In genomic region chr5:10635861-10636350, GRCh38 we compare ENCODE assay signal across 11 cellular contexts.
A peak's percentile ranks its signal among the peaks of the same experiment; 100 is the strongest.
DNase-seq lines count a peak whose midpoint lies in the region; FAIRE-seq and TF ChIP-seq lines count a peak whose summit lies in the region.
"Had no signal": no experiment of that assay in that cellular context is flagged by ENCODE, and none has a peak within 500 bp of the region (broad histone marks: within the 10 kb centered on the region; RNA-seq: fewer than 3 reads in every experiment).

No MANE protein-coding gene starts in this region.

- H3K27ac Mint-ChIP-seq in CD4-positive, alpha-beta memory T cell: peak overlapping the region in 5 of 7 donors; percentile 76 to 93 (median 90)
- H3K27ac Mint-ChIP-seq: progenitor cell of endocrine pancreas had no signal

- H3K56ac ChIP-seq in H1 (replicated peaks; ENCODE audit: insufficient read length, low read depth, low read length): no peak overlapping the region

- no peak overlapping the region for H3K23ac ChIP-seq in H1 (ENCODE audit: insufficient read length)

- no peaks in the 10 kb centered on the region for H4K20me1 ChIP-seq in OCI-LY7 (ENCODE audit: insufficient read depth, low read length)
- H4K20me1 ChIP-seq in H1 (replicated peaks in 1 of 2; ENCODE audit: control insufficient read depth in 1 of 2, insufficient read depth in 2 of 2, low read length in 2 of 2): peaks cover 0 to 2% of the 10 kb centered on the region in 2 experiments

- H3K79me2 ChIP-seq in OCI-LY7 (ENCODE audit: insufficient read depth, low read depth, low read length) (no peaks in the 10 kb centered on the region; the same call in 1 of the 2 replicates), H1 (ENCODE audit: control insufficient read depth in 1 of 2, insufficient read depth in 2 of 2, low read length in 2 of 2) (peaks cover 4 to 22% of the 10 kb centered on the region in 2 experiments; a peak in 3 of 4 replicates)

- no peak overlapping the region for H3K4me3 ChIP-seq in CD4-positive, alpha-beta memory T cell (ENCODE audit: low read length in 2 of 2)
- H3K4me3 ChIP-seq in OCI-LY7 (ENCODE audit: low read depth, low read length, poor library complexity, severe bottlenecking): no peak overlapping the region
- H3K4me3 ChIP-seq in H1 (ENCODE audit: extremely low read depth in 1 of 4, insufficient read depth in 2 of 4, low read depth in 3 of 4, low read length in 4 of 4): no peak overlapping the region
- no peak overlapping the region for H3K4me3 ChIP-seq in testis
- H3K4me3 ChIP-seq: gastroesophageal sphincter had no signal

- 54% methylated on average over 11 of the region's 11 CpGs; no CpG with 5 or more reads in 1 of the 2 experiments for WGBS in H1 (ENCODE audit: extremely low coverage in 1 of 2, insufficient coverage in 1 of 2, insufficient read length in 1 of 2, insufficient replicate concordance in 2 of 2, low coverage in 1 of 2, low lambda C conversion rate in 2 of 2, missing lambda C conversion rate in 1 of 2), 2 experiments
- WGBS in testis, 2 donors: 61 to 82% methylated on average over 11 of the region's 11 CpGs

- no peak for TF ChIP-seq CTCF in OCI-LY7 (conservative IDR thresholded peaks at IDR 0.05; ENCODE audit: low read length)
- no peak for TF ChIP-seq CTCF in H1 (IDR thresholded peaks at IDR 0.05; ENCODE audit: control extremely low read depth in 1 of 3, insufficient read depth in 1 of 3, low read depth in 1 of 3, low read length in 3 of 3)
- TF ChIP-seq CTCF in testis (IDR thresholded peaks at IDR 0.05): no peak

- peaks cover 7% of the 10 kb centered on the region for H3K23me2 ChIP-seq in H1 (ENCODE audit: low read depth, low read length)

- no peaks in the 10 kb centered on the region for H3K36me3 ChIP-seq in CD4-positive, alpha-beta memory T cell (ENCODE audit: insufficient read depth, low read length)
- H3K36me3 ChIP-seq in OCI-LY7 (ENCODE audit: insufficient read depth, low read length) (peaks cover 13% of the 10 kb centered on the region), H1 (ENCODE audit: control insufficient read depth in 2 of 4, insufficient read depth in 4 of 4, low read length in 3 of 4) (no peaks in the 10 kb centered on the region), testis (ENCODE audit: low read depth, missing control alignments) (no peaks in the 10 kb centered on the region)
- H3K36me3 ChIP-seq: gastroesophageal sphincter had no signal

- H3K4me1 ChIP-seq in CD4-positive, alpha-beta memory T cell (ENCODE audit: insufficient read depth, low read length): peaks cover 42% of the 10 kb centered on the region
- H3K4me1 ChIP-seq in OCI-LY7 (ENCODE audit: insufficient read depth, low read length, poor library complexity, severe bottlenecking): peaks cover 51% of the 10 kb centered on the region
- H3K4me1 ChIP-seq in H1 (replicated peaks in 1 of 4; ENCODE audit: control insufficient read depth in 3 of 4, insufficient read depth in 4 of 4, low read length in 3 of 4): peaks cover 18 to 50% (median 36%) of the 10 kb centered on the region in 4 experiments
- H3K4me1 ChIP-seq in testis: no peaks in the 10 kb centered on the region
- H3K4me1 ChIP-seq: gastroesophageal sphincter had no signal

- H3K9me2 ChIP-seq in OCI-LY7 (ENCODE audit: insufficient read depth, low read length): no peaks in the 10 kb centered on the region

- H3K79me1 ChIP-seq in H1 (ENCODE audit: low read depth, low read length): peaks cover 4% of the 10 kb centered on the region; the same call in 1 of the 2 replicates

- H3K4ac ChIP-seq in H1 (replicated peaks; ENCODE audit: insufficient read length, low read depth, low read length): peak overlapping the region; percentile 64

- no peak overlapping the region for H3K9ac ChIP-seq in H1 (replicated peaks in 1 of 4; ENCODE audit: extremely low read depth in 1 of 4, low read depth in 3 of 4, low read length in 3 of 4)

- H3K27me3 ChIP-seq in CD4-positive, alpha-beta memory T cell (ENCODE audit: insufficient read depth, low read length): no peaks in the 10 kb centered on the region
- no peaks in the 10 kb centered on the region for H3K27me3 ChIP-seq in H1 (replicated peaks in 1 of 4; ENCODE audit: control insufficient read depth in 3 of 4, extremely low read depth in 1 of 4, insufficient read depth in 3 of 4, low read length in 3 of 4)
- H3K27me3 ChIP-seq in testis: no peaks in the 10 kb centered on the region

- 0 out of 2 replicates have a peak overlapping the region, but pooled peaks have one; percentile 88 for H2AK5ac ChIP-seq in H1 (ENCODE audit: low read depth, low read length)

- intact Hi-C loops in CD4-positive, alpha-beta memory T cell (cut with micrococcal nuclease): loop anchor here (2.0 to 10.0 kb wide), 2 partner anchors 71 to 129 kb away; partner anchors contain the start of genes ANKRD33B and DAP
- intact Hi-C loops in OCI-LY7 (cut with micrococcal nuclease; ENCODE audit: unreplicated experiment) (no loop called here), testis (cut with DNase I; ENCODE audit: low total_unique reads) (loop anchor here (10.0 kb wide), 1 partner anchor 351 kb away; no protein-coding TSS in a partner anchor)

- no peaks in the 10 kb centered on the region for H3K9me3 ChIP-seq in CD4-positive, alpha-beta memory T cell (ENCODE audit: control insufficient read depth in 1 of 2, low read length in 2 of 2)
- H3K9me3 ChIP-seq in OCI-LY7 (ENCODE audit: low read length) (0 out of 2 replicates have a peak, but pooled peaks cover 4% of the 10 kb centered on the region), H1 (ENCODE audit: insufficient read depth in 2 of 2, low read depth in 1 of 2, low read length in 1 of 2) (no peaks in the 10 kb centered on the region), testis (no peaks in the 10 kb centered on the region)
- H3K9me3 ChIP-seq: gastroesophageal sphincter had no signal

- peaks cover 0 to 18% (median 7%) of the 10 kb centered on the region in 8 donors for H3K9me3 Mint-ChIP-seq in CD4-positive, alpha-beta memory T cell

- peak overlapping the region; percentile 54; the same call in 1 of the 2 replicates for H2BK5ac ChIP-seq in H1 (ENCODE audit: low read depth, low read length)

- H2BK120ac ChIP-seq in H1 (replicated peaks; ENCODE audit: low read depth, low read length): no peak overlapping the region

- no peak overlapping the region for H3K14ac ChIP-seq in H1 (ENCODE audit: insufficient read length)

- peak overlapping the region; percentile 24 for H3K27ac ChIP-seq in CD4-positive, alpha-beta memory T cell (ENCODE audit: low read depth, low read length)
- no peak overlapping the region for H3K27ac ChIP-seq in OCI-LY7 (ENCODE audit: low read depth, low read length, poor library complexity, severe bottlenecking)
- no peak overlapping the region for H3K27ac ChIP-seq in H1 (ENCODE audit: low read depth, low read length)
- no peak overlapping the region for H3K27ac ChIP-seq in substantia nigra (ENCODE audit: low read depth, low read length, poor library complexity, severe bottlenecking)
- H3K27ac ChIP-seq in testis: no peak overlapping the region
- H3K27ac ChIP-seq: gastroesophageal sphincter had no signal

- TF ChIP-seq POLR2A in GM18951 (IDR thresholded peaks at IDR 0.05; ENCODE audit: extremely low read depth, insufficient read depth, insufficient read length): peak; percentile 5
- TF ChIP-seq POLR2A in H1 (IDR thresholded peaks at IDR 0.05; ENCODE audit: control extremely low read depth in 1 of 2, low read depth in 2 of 2, low read length in 2 of 2): no peak
- no peak for TF ChIP-seq POLR2A in testis (IDR thresholded peaks at IDR 0.05)

- DNase-seq in CD4-positive, alpha-beta memory T cell: no peak
- DNase-seq in OCI-LY7 (ENCODE audit: low spot score) (no peak), H1 (ENCODE audit: low read depth in 1 of 2, low spot score in 2 of 2) (no peak), substantia nigra (lab: John Stamatoyannopoulos, UW) (no peak), NOMO-1 treated with dmso at 0.1 percent for 144 hours (lab: John Stamatoyannopoulos, UW; ENCODE audit: unreplicated experiment) (no peak), NCI-H446 treated with DMSO at 0.1 percent for 48 hours (lab: John Stamatoyannopoulos, UW) (no peak), testis (no peak)
- DNase-seq: NCI-H2029 had no signal

- peak overlapping the region; percentile 82 for H2BK20ac ChIP-seq in H1 (ENCODE audit: low read length)

- H2AFZ ChIP-seq in OCI-LY7 (ENCODE audit: low read length) (no peak overlapping the region; the same call in 1 of the 2 replicates), H1 (ENCODE audit: low read length) (no peak overlapping the region)

- peaks cover 0 to 3% of the 10 kb centered on the region in 2 donors for H3K27me3 Mint-ChIP-seq in CD4-positive, alpha-beta memory T cell

- H3K4me3 Mint-ChIP-seq in CD4-positive, alpha-beta memory T cell: peak overlapping the region in 2 of 8 donors; percentile 77 to 88

- CTCF ChIA-PET in CD4-positive, alpha-beta memory T cell (lab: Charles Lee; ENCODE audit: partially characterized antibody): interaction anchor here (1.9 kb wide), 1 partner anchor 11 kb away, joined by 4 read pairs; no protein-coding TSS in a partner anchor
- CTCF ChIA-PET in OCI-LY7 (lab: Charles Lee; ENCODE audit: unreplicated experiment) (interaction anchor here (0.8 kb wide), 1 partner anchor 183 kb away, joined by 3 read pairs; no protein-coding TSS in a partner anchor), H1 (lab: Charles Lee; ENCODE audit: partially characterized antibody) (interaction anchor here (0.5 to 4.6 kb wide), 9 partner anchors 10 to 211 kb away, joined by 3 to 49 read pairs (median 5); no protein-coding TSS in a partner anchor)

- no TSS peak for BruUV-seq in OCI-LY7 (replicated peaks; lab: Mats Ljungman, UMichigan)

- no peak overlapping the region; the same call in 1 of the 2 replicates for H2BK12ac ChIP-seq in H1 (ENCODE audit: low read depth, low read length)

- no peak for FAIRE-seq in H1 (lab: Jason Lieb, UNC)

- H3K4me2 ChIP-seq in OCI-LY7 (ENCODE audit: low read length): peak overlapping the region; percentile 66; the same call in 1 of the 2 replicates
- H3K4me2 ChIP-seq in H1 (ENCODE audit: insufficient read depth in 1 of 2, low read depth in 2 of 2, low read length in 2 of 2): no peak overlapping the region; a peak in 1 of 4 replicates

- H4K91ac ChIP-seq in H1 (replicated peaks; ENCODE audit: insufficient read length, low read length): peak overlapping the region; percentile 91

- peaks cover 22 to 71% (median 42%) of the 10 kb centered on the region in 4 donors for H3K4me1 Mint-ChIP-seq in CD4-positive, alpha-beta memory T cell

- no peak for TF ChIP-seq EP300 in H1 (IDR thresholded peaks at IDR 0.05; ENCODE audit: borderline replicate concordance in 1 of 2, low read depth in 2 of 2, low read length in 2 of 2)

- H3K36me3 Mint-ChIP-seq in CD4-positive, alpha-beta memory T cell: peaks cover 5 to 9% of the 10 kb centered on the region in 2 donors

- H4K8ac ChIP-seq in H1 (ENCODE audit: extremely low read depth, insufficient read depth, low read length): no peak overlapping the region; the same call in 1 of the 2 replicates

- no peak overlapping the region for H4K5ac ChIP-seq in H1 (ENCODE audit: insufficient read length, low read depth, low read length)

- H2BK15ac ChIP-seq in H1 (ENCODE audit: low read length): peak overlapping the region; percentile 53; the same call in 1 of the 2 replicates

- peak overlapping the region; percentile 34 for H3K18ac ChIP-seq in H1 (ENCODE audit: extremely low read depth, low read length)

- POLR2A ChIA-PET in CD4-positive, alpha-beta memory T cell (lab: Charles Lee; ENCODE audit: partially characterized antibody): no interaction called here
- POLR2A ChIA-PET in OCI-LY7 (lab: Charles Lee) (interaction anchor here (0.7 to 1.3 kb wide), 2 partner anchors 16 to 40 kb away, joined by 3 read pairs; no protein-coding TSS in a partner anchor), H1 (lab: Charles Lee; ENCODE audit: partially characterized antibody) (interaction anchor here (1.6 kb wide), 1 partner anchor 16 kb away, joined by 3 read pairs; no protein-coding TSS in a partner anchor)

- in situ Hi-C loops in GM18951 (cut with MboI; ENCODE audit: low sequenced_read_pairs, unreplicated experiment): no loop called here

- TF ChIP-seq RAD21 in H1 (IDR thresholded peaks at IDR 0.05 in 1 of 2, conservative IDR thresholded peaks at IDR 0.05 in 1 of 2; ENCODE audit: low read depth in 2 of 2, low read length in 2 of 2): no peak
